3 cellular contexts compared by ENCODE assay signal in the genomic region with DNA sequence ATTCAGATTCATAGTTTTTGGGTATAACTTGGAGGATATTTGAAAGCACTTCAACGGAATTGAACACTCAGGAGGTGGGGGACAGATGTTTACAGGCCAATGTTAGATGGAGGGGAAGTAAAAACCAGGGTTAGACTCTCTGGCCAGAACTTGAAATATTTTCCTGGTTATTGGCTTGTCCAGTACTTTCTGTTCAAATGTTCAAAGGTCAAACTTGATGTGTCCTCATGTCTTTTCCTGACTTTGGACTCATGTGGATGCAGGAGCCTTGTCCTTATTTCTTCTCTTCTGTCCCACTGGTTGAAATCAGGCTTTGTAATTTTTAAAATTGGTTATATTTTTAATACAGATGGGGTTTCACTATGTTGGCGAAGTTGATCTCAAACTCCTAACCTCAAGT.
DNase-seq lines count a peak whose midpoint lies in the region; ATAC-seq, FAIRE-seq and TF ChIP-seq lines count a peak whose summit lies in the region.
"Not testable (repeated sequence)": the region's sequence is repeated elsewhere in the genome, so short reads cannot be mapped to it uniquely, and the experiment has no call there.

No MANE protein-coding gene starts in this region.

- not testable (repeated sequence) for TF ChIP-seq CTCF in right lobe of liver (IDR thresholded peaks at IDR 0.05)

- H3K4me3 ChIP-seq in right lobe of liver, result not testable (repeated sequence)

- intact Hi-C loops in right lobe of liver (cut with DNase I), result not testable (repeated sequence)

- H3K27me3 ChIP-seq in right lobe of liver, result not testable (repeated sequence)

- peak; percentile 51 for ATAC-seq in left lobe of liver
- peak; percentile 33 to 74 (median 49) for ATAC-seq in right lobe of liver

- not testable (repeated sequence) for H3K9me3 ChIP-seq in right lobe of liver

- DNase-seq in left lobe of liver (ENCODE audit: low spot score); right lobe of liver: not testable (repeated sequence)

- FAIRE-seq in colon (lab: Jason Lieb, UNC), result peak; percentile 14

- H3K27ac ChIP-seq in right lobe of liver, result not testable (repeated sequence)

- H3K4me1 ChIP-seq in right lobe of liver, result not testable (repeated sequence)

- 83% methylated on average over 1 of the region's 2 CpGs for WGBS in right lobe of liver (ENCODE audit: insufficient coverage, low coverage, low lambda C conversion rate, missing lambda C conversion rate)

- TF ChIP-seq POLR2A in right lobe of liver (IDR thresholded peaks at IDR 0.05), result not testable (repeated sequence)

- not testable (repeated sequence) for H3K36me3 ChIP-seq in right lobe of liver
